Comparison of ENCODE assay signal across 8 cellular contexts in the genomic region with DNA sequence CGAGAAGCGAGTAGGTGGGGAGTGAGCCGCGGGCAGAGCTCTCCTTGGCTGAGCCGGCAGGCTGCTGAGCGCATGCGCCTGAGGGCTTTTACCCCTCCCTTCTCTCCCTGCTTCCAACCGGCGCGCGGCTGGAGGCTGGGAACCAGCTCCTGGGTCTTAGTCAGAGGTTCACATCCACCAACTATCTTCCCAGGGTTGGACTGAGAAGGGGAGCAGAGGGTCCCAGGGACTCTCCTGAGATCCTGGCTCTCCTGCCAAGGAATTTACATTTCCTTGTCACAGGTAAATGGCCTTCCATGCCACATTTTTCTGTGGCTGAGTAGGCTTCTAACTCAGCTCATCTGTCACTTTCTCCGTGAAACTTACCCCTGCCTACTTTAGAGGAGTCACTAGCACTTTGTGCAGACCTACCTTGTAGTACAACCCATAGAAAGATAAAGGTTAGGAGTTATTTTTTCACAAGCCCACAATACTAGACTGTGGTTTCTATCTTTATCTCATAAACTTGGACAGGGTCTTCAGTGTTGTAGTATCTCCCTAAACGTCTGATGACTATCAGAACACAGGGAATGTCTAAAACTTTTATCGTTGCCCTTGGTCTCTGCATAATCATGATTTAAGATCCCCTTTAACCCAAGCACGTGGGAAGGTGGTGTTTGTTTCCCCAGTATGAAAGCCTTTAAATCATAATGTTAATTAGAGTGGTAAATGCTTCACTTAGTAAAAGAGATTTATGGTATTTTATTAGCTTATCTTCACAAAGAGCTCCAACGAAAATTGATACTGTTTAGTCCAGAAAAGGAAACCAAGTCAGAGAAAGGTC. TPM values are rescaled to one million over a fixed set of nuclear protein-coding genes. Genes with fewer than 3 reads are reported as not detected.
DNase-seq lines count a peak whose midpoint lies in the region; ATAC-seq and TF ChIP-seq lines count a peak whose summit lies in the region.

No MANE protein-coding gene starts in this region.

- ATAC-seq in GM21619 (IDR thresholded peaks at IDR 0.05; ENCODE audit: unreplicated experiment) (peak; percentile 3), naive B cell (ENCODE audit: low read depth in 2 of 2) (no peak)

- H3F3A ChIP-seq in OCI-LY1 (ENCODE audit: insufficient read depth, low read length) = no peaks in the 10 kb centered on the region

- H3K4me3 Mint-ChIP-seq in naive B cell = peak overlapping the region; percentile 92 to 97 (median 93)

- H3K27ac ChIP-seq in OCI-LY1 (ENCODE audit: low read depth, low read length, poor library complexity, severe bottlenecking) (peak overlapping the region; percentile 82), dorsolateral prefrontal cortex (peak overlapping the region; percentile 88 to 100 (median 98))

- peaks cover 48 to 63% (median 52%) of the 10 kb centered on the region in 3 donors for H3K4me1 Mint-ChIP-seq in naive B cell

- peak overlapping the region; percentile 88 for H3K9ac ChIP-seq in OCI-LY1 (ENCODE audit: low read length)

- TF ChIP-seq CTCF in OCI-LY1 (IDR thresholded peaks at IDR 0.05; ENCODE audit: low read length) = no peak
- TF ChIP-seq CTCF in dorsolateral prefrontal cortex (IDR thresholded peaks at IDR 0.05 in 54 of 56, conservative IDR thresholded peaks at IDR 0.05 in 2 of 56; ENCODE audit: low read depth in 1 of 56, partially characterized antibody in 56 of 56) = peak in 9 of 56 donors; percentile 1 to 20 (median 15)

- H3K4me2 ChIP-seq in OCI-LY1 (ENCODE audit: low read length) = peak overlapping the region; percentile 78

- H3K9me2 ChIP-seq in OCI-LY1 (ENCODE audit: low read depth, low read length) = no peaks in the 10 kb centered on the region

- no peaks in the 10 kb centered on the region for H3K27me3 Mint-ChIP-seq in naive B cell

- no peaks in the 10 kb centered on the region for H3K36me3 Mint-ChIP-seq in naive B cell

- DNase-seq in dorsolateral prefrontal cortex (peak in 3 of 10 donors; percentile 88 to 96 (median 94)), naive B cell (no peak), hepatic stellate cell (ENCODE audit: low spot score) (no peak), NCI-H1048 (lab: John Stamatoyannopoulos, UW) (no peak), GDM1 (lab: John Stamatoyannopoulos, UW) (no peak)

- no peaks in the 10 kb centered on the region for H3K36me3 ChIP-seq in OCI-LY1 (ENCODE audit: insufficient read depth, low read length)

- H3K4me1 ChIP-seq in OCI-LY1 (ENCODE audit: insufficient read depth, low read length, severe bottlenecking) = peaks cover 56% of the 10 kb centered on the region

- no peaks in the 10 kb centered on the region for H3K27me3 ChIP-seq in OCI-LY1 (ENCODE audit: insufficient read depth, low read length)
- no peaks in the 10 kb centered on the region for H3K27me3 ChIP-seq in dorsolateral prefrontal cortex

- H4K20me1 ChIP-seq in OCI-LY1 (ENCODE audit: insufficient read depth, low read length) = no peaks in the 10 kb centered on the region

- H2AFZ ChIP-seq in OCI-LY1 (ENCODE audit: low read length) = peak overlapping the region; percentile 7

- H3K9me3 ChIP-seq in OCI-LY1 (ENCODE audit: low read length) = no peaks in the 10 kb centered on the region

- H3K4me3 ChIP-seq in GM08714 (ENCODE audit: low read length) (peak overlapping the region; percentile 88), OCI-LY1 (ENCODE audit: low read depth, low read length, poor library complexity, severe bottlenecking) (peak overlapping the region; percentile 68), dorsolateral prefrontal cortex (peak overlapping the region; percentile 66 to 97 (median 86))

- H3K9me3 Mint-ChIP-seq in naive B cell = no peaks in the 10 kb centered on the region

- intact Hi-C loops in dorsolateral prefrontal cortex (cut with DNase I) = loop anchor here (5.0 to 10.0 kb wide), 4 partner anchors 54 to 674 kb away; no protein-coding TSS in a partner anchor

- H3K27ac Mint-ChIP-seq in naive B cell = peak overlapping the region; percentile 64 to 100 (median 96)

- H3K79me2 ChIP-seq in OCI-LY1 (ENCODE audit: insufficient read depth, low read length) = peaks cover 25% of the 10 kb centered on the region

RNA-seq across cellular contexts. Expression of a gene that starts 0.6 kb away (rescaled TPM):
- 100 to 1,000 TPM in 4 of 120 experiments, 10 to 100 TPM in 116; 66.1 to 103 (median 87.1) TPM for total RNA-seq in dorsolateral prefrontal cortex
- polyA plus RNA-seq in naive B cell (ENCODE audit: low read depth in 6 of 6) = 10 to 100 TPM; 54.7 to 83.0 (median 73.6) TPM
